ENCODE assay signal across 21 cellular contexts in genomic region chr7:81833401-81833800, GRCh38.
DNase-seq lines count a peak whose midpoint lies in the region; ATAC-seq, FAIRE-seq and TF ChIP-seq lines count a peak whose summit lies in the region.
"Had no signal": no experiment of that assay in that cellular context is flagged by ENCODE, and none has a peak within 500 bp of the region (broad histone marks: within the 10 kb centered on the region; RNA-seq: fewer than 3 reads in every experiment).

No MANE protein-coding gene starts in this region.

- H3K79me1 ChIP-seq in IMR-90 (ENCODE audit: low read depth in 1 of 2, low read length in 2 of 2) (no peaks in the 10 kb centered on the region), mesenchymal stem cell (replicated peaks; ENCODE audit: low read length, poor library complexity, severe bottlenecking) (no peaks in the 10 kb centered on the region)

- H3K4ac ChIP-seq in IMR-90 (ENCODE audit: low read depth, low read length) (no peak overlapping the region), mesenchymal stem cell (ENCODE audit: low read depth in 1 of 2, low read length in 2 of 2) (peak overlapping the region in 1 of 2 experiments; percentile 37)

- DNase-seq in BJ (ENCODE audit: low read depth) (peak; percentile 31), IMR-90 (peak; percentile 18), brain microvascular endothelial cell (no peak), mesenchymal stem cell (peak; percentile 40), amygdala (lab: John Stamatoyannopoulos, UW) (no peak), A673 (ENCODE audit: low spot score) (no peak), GM12892 (ENCODE audit: insufficient read length) (no peak), tibial nerve (ENCODE audit: low spot score in 2 of 2) (no peak)
- DNase-seq: activated CD4-positive, alpha-beta T cell treated with anti-CD3 and anti-CD28 coated beads for 1 hour; DMS79 treated with DMSO at 0.1 percent for 48 hours; H9; NCI-H1417 treated with DMSO at 0.1 percent for 48 hours; NCI-H524 treated with DMSO at 0.1 percent for 48 hours; stimulated activated CD4-positive, alpha-beta T cell treated with anti-CD3 and anti-CD28 coated beads, Interleukin-2, amount 100 ng/mL, for 24 hours; stimulated activated naive B cell treated with anti-CD40 and anti-IgM and Interleukin-4, amounts not matched to agents 10 μg/mL and 1 μg/mL and 100 μg/mL, for 72 hours; thyroid gland had no signal

- TF ChIP-seq CTCF in BJ (IDR thresholded peaks at IDR 0.05; ENCODE audit: insufficient read depth, low read depth, low read length): no peak
- TF ChIP-seq CTCF in IMR-90 (conservative IDR thresholded peaks at IDR 0.05; ENCODE audit: low read depth, low read length): no peak
- TF ChIP-seq CTCF in brain microvascular endothelial cell (IDR thresholded peaks at IDR 0.05; ENCODE audit: low read depth, low read length, missing control alignments): no peak
- no peak for TF ChIP-seq CTCF in A673 (conservative IDR thresholded peaks at IDR 0.05; ENCODE audit: low read depth, low read length)
- no peak for TF ChIP-seq CTCF in tibial nerve (IDR thresholded peaks at IDR 0.05)

- H3K27me3 ChIP-seq in BJ (ENCODE audit: control insufficient read depth, insufficient read depth, low read length) (no peaks in the 10 kb centered on the region), IMR-90 (ENCODE audit: control insufficient read depth, insufficient read depth, low read length) (no peaks in the 10 kb centered on the region), brain microvascular endothelial cell (replicated peaks) (no peaks in the 10 kb centered on the region), mesenchymal stem cell (ENCODE audit: control insufficient read depth in 1 of 2, insufficient read depth in 1 of 2, low read length in 2 of 2) (no peaks in the 10 kb centered on the region), A673 (replicated peaks; ENCODE audit: insufficient read depth, low read depth, low read length, poor library complexity) (no peaks in the 10 kb centered on the region), tibial nerve (no peaks in the 10 kb centered on the region)
- H3K27me3 ChIP-seq: thyroid gland had no signal

- H3K9ac ChIP-seq in IMR-90 (ENCODE audit: low read depth, low read length) (no peak overlapping the region), mesenchymal stem cell (ENCODE audit: low read length) (no peak overlapping the region)

- H3K36me3 ChIP-seq in BJ (ENCODE audit: control insufficient read depth, insufficient read depth, low read length): no peaks in the 10 kb centered on the region
- H3K36me3 ChIP-seq in IMR-90 (ENCODE audit: control insufficient read depth, insufficient read depth, low read length): no peaks in the 10 kb centered on the region
- no peaks in the 10 kb centered on the region for H3K36me3 ChIP-seq in brain microvascular endothelial cell (replicated peaks)
- H3K36me3 ChIP-seq in mesenchymal stem cell (ENCODE audit: control insufficient read depth in 1 of 2, insufficient read depth in 2 of 2, low read depth in 1 of 2, low read length in 2 of 2): no peaks in the 10 kb centered on the region
- H3K36me3 ChIP-seq in A673 (ENCODE audit: insufficient read depth, low read length, poor library complexity, severe bottlenecking): no peaks in the 10 kb centered on the region
- H3K36me3 ChIP-seq in tibial nerve: no peaks in the 10 kb centered on the region
- H3K36me3 ChIP-seq: thyroid gland had no signal

- H3K9me1 ChIP-seq in IMR-90 (ENCODE audit: insufficient read depth, low read length): no peaks in the 10 kb centered on the region

- no peak overlapping the region for H2BK5ac ChIP-seq in IMR-90 (ENCODE audit: low read depth, low read length, poor library complexity, severe bottlenecking)
- H2BK5ac ChIP-seq in mesenchymal stem cell (ENCODE audit: low read depth, low read length, poor library complexity, severe bottlenecking): no peak overlapping the region

- POLR2A ChIA-PET in BJ (lab: Charles Lee): no interaction called here
- POLR2A ChIA-PET in IMR-90 (lab: Charles Lee; ENCODE audit: unreplicated experiment): no interaction called here
- POLR2A ChIA-PET in A673 (lab: Charles Lee; ENCODE audit: low non-redundant PET): no interaction called here

- no peak overlapping the region for H3K14ac ChIP-seq in IMR-90 (replicated peaks; ENCODE audit: low read depth, low read length)
- H3K14ac ChIP-seq in mesenchymal stem cell (ENCODE audit: low read length in 2 of 2): no peak overlapping the region

- H2BK20ac ChIP-seq in IMR-90 (ENCODE audit: low read depth, low read length): peak overlapping the region; percentile 33; the same call in 1 of the 2 replicates

- TF ChIP-seq RAD21 in IMR-90 (IDR thresholded peaks at IDR 0.05; ENCODE audit: low read length): no peak

- no peak overlapping the region for H3K56ac ChIP-seq in IMR-90 (ENCODE audit: extremely low read depth, insufficient read depth, low read length)

- H3K4me1 ChIP-seq in IMR-90 (ENCODE audit: control insufficient read depth, insufficient read depth, low read length): no peaks in the 10 kb centered on the region
- no peaks in the 10 kb centered on the region for H3K4me1 ChIP-seq in mesenchymal stem cell (ENCODE audit: control insufficient read depth, insufficient read depth, low read depth, low read length)
- no peaks in the 10 kb centered on the region for H3K4me1 ChIP-seq in A673 (ENCODE audit: insufficient read depth, low read length, poor library complexity, severe bottlenecking)
- no peaks in the 10 kb centered on the region for H3K4me1 ChIP-seq in tibial nerve
- H3K4me1 ChIP-seq: thyroid gland had no signal

- CTCF ChIA-PET in BJ (lab: Yijun Ruan, JAX) (no interaction called here), IMR-90 (lab: Yijun Ruan, JAX) (no interaction called here), A673 (lab: Charles Lee) (no interaction called here)

- H2AFZ ChIP-seq in IMR-90 (replicated peaks; ENCODE audit: low read length, poor library complexity) (no peak overlapping the region), mesenchymal stem cell (ENCODE audit: low read depth, low read length) (no peak overlapping the region)

- H3K18ac ChIP-seq in IMR-90 (ENCODE audit: low read depth, low read length) (peak overlapping the region; percentile 24; the same call in 1 of the 2 replicates), mesenchymal stem cell (ENCODE audit: low read depth in 1 of 2, low read length in 2 of 2) (peak overlapping the region in 1 of 2 experiments; percentile 61)

- H3K27ac ChIP-seq in IMR-90 (ENCODE audit: insufficient read depth, low read length): no peak overlapping the region
- peak overlapping the region; percentile 40 for H3K27ac ChIP-seq in brain microvascular endothelial cell
- peak overlapping the region; percentile 55 for H3K27ac ChIP-seq in mesenchymal stem cell (ENCODE audit: low read length, poor library complexity, severe bottlenecking)
- H3K27ac ChIP-seq in A673 (ENCODE audit: low read depth, low read length, poor library complexity, severe bottlenecking): no peak overlapping the region
- no peak overlapping the region for H3K27ac ChIP-seq in tibial nerve
- H3K27ac ChIP-seq: epithelial cell of prostate, skin epidermis, thyroid gland had no signal

- H3K9me3 ChIP-seq in IMR-90 (ENCODE audit: control insufficient read depth, insufficient read depth, low read length): peaks cover 10% of the 10 kb centered on the region
- peaks cover 47% of the 10 kb centered on the region for H3K9me3 ChIP-seq in mesenchymal stem cell (ENCODE audit: control insufficient read depth, low read length)
- H3K9me3 ChIP-seq in A673 (ENCODE audit: low read depth, low read length, poor library complexity, severe bottlenecking): peaks cover 10% of the 10 kb centered on the region
- peaks cover 0 to 22% (median 4%) of the 10 kb centered on the region in 4 donors for H3K9me3 ChIP-seq in tibial nerve
- H3K9me3 ChIP-seq: thyroid gland had no signal

- intact Hi-C loops in IMR-90 (cut with micrococcal nuclease) (no loop called here), A673 (cut with micrococcal nuclease; ENCODE audit: unreplicated experiment) (no loop called here)

- H3K4me2 ChIP-seq in IMR-90 (ENCODE audit: low read depth, low read length) (no peak overlapping the region), mesenchymal stem cell (ENCODE audit: low read length, poor library complexity, severe bottlenecking) (no peak overlapping the region)

- TF ChIP-seq POLR2A in IMR-90 (IDR thresholded peaks at IDR 0.05; ENCODE audit: low read depth, low read length) (no peak), GM12892 (IDR thresholded peaks at IDR 0.05; ENCODE audit: low read depth, low read length) (no peak), tibial nerve (IDR thresholded peaks at IDR 0.05) (no peak)

- H2BK12ac ChIP-seq in mesenchymal stem cell (ENCODE audit: low read length in 2 of 2): no peak overlapping the region

- H2AK5ac ChIP-seq in IMR-90 (ENCODE audit: low read depth, low read length) (no peak overlapping the region), mesenchymal stem cell (ENCODE audit: low read length, severe bottlenecking) (no peak overlapping the region)

- H3K23ac ChIP-seq in IMR-90 (ENCODE audit: low read depth, low read length) (no peak overlapping the region), mesenchymal stem cell (ENCODE audit: low read length in 2 of 2) (no peak overlapping the region)

- no peak for ATAC-seq in IMR-90 (ENCODE audit: low read depth)
- ATAC-seq: activated naive CD4-positive, alpha-beta T cell treated with anti-CD3 and anti-CD28 coated beads, Interleukin-2, amount 50 U/mL, for 72 hours; left lobe of liver; stimulated activated naive B cell treated with anti-CD40 and anti-IgM and Interleukin-4, amounts not matched to agents 10 μg/mL and 1 μg/mL and 100 μg/mL, for 72 hours had no signal

- H4K8ac ChIP-seq in IMR-90 (ENCODE audit: low read depth in 2 of 2, low read length in 2 of 2) (no peak overlapping the region), mesenchymal stem cell (ENCODE audit: low read length) (no peak overlapping the region)

- no peak for FAIRE-seq in GM12892 (lab: Jason Lieb, UNC)
- FAIRE-seq: bronchial epithelial cell had no signal

- BruUV-seq in IMR-90 (replicated peaks; lab: Mats Ljungman, UMichigan): no TSS peak
- BruUV-seq in A673 (replicated peaks; lab: Mats Ljungman, UMichigan): no TSS peak

- H4K20me1 ChIP-seq in IMR-90 (ENCODE audit: insufficient read depth, low read length): no peaks in the 10 kb centered on the region

- H2BK15ac ChIP-seq in IMR-90 (ENCODE audit: low read depth, low read length) (no peak overlapping the region), mesenchymal stem cell (ENCODE audit: low read depth, poor library complexity, severe bottlenecking) (no peak overlapping the region)

- no peak for TF ChIP-seq EP300 in tibial nerve (IDR thresholded peaks at IDR 0.05)

- no peak overlapping the region for H2AK9ac ChIP-seq in IMR-90 (replicated peaks; ENCODE audit: low read depth, low read length, poor library complexity)

- H2BK120ac ChIP-seq in IMR-90 (ENCODE audit: low read depth, low read length): peak overlapping the region; percentile 37; the same call in 1 of the 2 replicates
- H2BK120ac ChIP-seq in mesenchymal stem cell (ENCODE audit: low read depth, low read length): no peak overlapping the region

- in situ Hi-C loops in IMR-90 (cut with MboI; ENCODE audit: low sequenced_read_pairs) (no loop called here), brain microvascular endothelial cell (cut with HindIII; ENCODE audit: low pct_ligation_motif_present, low sequenced_read_pairs) (no loop called here)

- dilution Hi-C loops in IMR-90 (cut with HindIII; ENCODE audit: low sequenced_read_pairs, unreplicated experiment): no loop called here

- H4K5ac ChIP-seq in IMR-90 (ENCODE audit: low read depth, low read length): no peak overlapping the region

- H3K4me3 ChIP-seq in BJ (ENCODE audit: low read depth, low read length): no peak overlapping the region
- no peak overlapping the region for H3K4me3 ChIP-seq in IMR-90 (ENCODE audit: insufficient read depth, low read depth, low read length)
- no peak overlapping the region for H3K4me3 ChIP-seq in brain microvascular endothelial cell (ENCODE audit: low read depth, low read length)
- no peak overlapping the region for H3K4me3 ChIP-seq in mesenchymal stem cell (ENCODE audit: insufficient read depth in 1 of 2, low read depth in 1 of 2, low read length in 2 of 2)
- no peak overlapping the region for H3K4me3 ChIP-seq in A673 (ENCODE audit: low read depth, low read length, poor library complexity, severe bottlenecking)
- no peak overlapping the region for H3K4me3 ChIP-seq in tibial nerve
- H3K4me3 ChIP-seq: skin epidermis, thyroid gland had no signal

- H4K91ac ChIP-seq in IMR-90 (ENCODE audit: insufficient read depth, low read depth, low read length): no peak overlapping the region
- no peak overlapping the region for H4K91ac ChIP-seq in mesenchymal stem cell (ENCODE audit: low read length)

Comparison
In these comparisons a context has a peak if more than half of its experiments do, and no peak if none do; other contexts are left out.
1. DNase-seq: peak in BJ (single experiment), IMR-90 (single experiment) and mesenchymal stem cell (single experiment); none in brain microvascular endothelial cell (single experiment), amygdala (0 of 56), A673 (single experiment), GM12892 (single experiment) and tibial nerve (0 of 2).
2. H3K27ac ChIP-seq: peak in brain microvascular endothelial cell (single experiment) and mesenchymal stem cell (single experiment); none in IMR-90 (single experiment), A673 (single experiment) and tibial nerve (0 of 4).